Comparison of ENCODE assay signal across 11 cellular contexts in the genomic region with DNA sequence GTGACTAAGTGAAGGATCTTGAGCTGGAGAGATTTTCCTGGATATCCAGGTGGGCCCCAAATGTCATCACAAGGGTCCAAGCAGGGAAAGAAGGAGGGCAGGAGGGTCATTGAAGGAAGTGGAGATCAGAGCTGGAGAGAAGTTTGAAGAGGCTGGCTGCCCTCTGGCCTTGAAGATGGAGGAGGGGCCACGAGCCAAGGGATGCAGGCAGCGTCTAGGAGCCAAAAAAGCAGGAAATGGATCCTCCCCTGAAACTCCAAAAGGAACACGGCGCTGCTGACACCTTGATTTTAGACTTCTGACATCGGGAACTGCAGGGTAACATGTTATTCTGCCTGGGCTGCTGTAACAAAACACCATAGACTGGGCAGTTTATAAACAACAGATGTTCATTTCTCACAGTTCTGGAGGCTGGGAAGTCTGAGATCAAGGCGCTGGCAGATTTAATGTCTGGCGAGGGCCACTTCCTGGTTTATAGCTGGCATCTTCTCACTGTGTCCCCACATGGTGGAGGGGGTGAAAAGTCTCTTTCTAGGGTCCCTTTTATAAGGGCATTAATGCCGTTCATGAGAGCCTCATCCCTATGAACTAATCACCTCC. TPM values are rescaled to one million over a fixed set of nuclear protein-coding genes. Genes with fewer than 3 reads are reported as not detected.
A peak's percentile ranks its signal among the peaks of the same experiment; 100 is the strongest.
DNase-seq lines count a peak whose midpoint lies in the region; ATAC-seq, FAIRE-seq and TF ChIP-seq lines count a peak whose summit lies in the region.
"Had no signal": no experiment of that assay in that cellular context is flagged by ENCODE, and none has a peak within 500 bp of the region (broad histone marks: within the 10 kb centered on the region; RNA-seq: fewer than 3 reads in every experiment).

No MANE protein-coding gene starts in this region.

- no peaks in the 10 kb centered on the region for H3K36me3 ChIP-seq in ACC112 (ENCODE audit: insufficient read depth, low read length)
- H3K36me3 ChIP-seq in GM23248 (ENCODE audit: low read depth) = no peaks in the 10 kb centered on the region
- H3K36me3 ChIP-seq in adipocyte (ENCODE audit: control insufficient read depth, insufficient read depth, low read length, severe bottlenecking) = no peaks in the 10 kb centered on the region
- H3K36me3 ChIP-seq in kidney (ENCODE audit: control insufficient read depth in 1 of 2, insufficient read depth in 2 of 2, low read length in 2 of 2) = no peaks in the 10 kb centered on the region
- H3K36me3 ChIP-seq in suprapubic skin = no peaks in the 10 kb centered on the region

- POLR2A ChIA-PET in WTC11 (lab: Charles Lee) = no interaction called here

- peaks cover 27% of the 10 kb centered on the region for H3K4me1 ChIP-seq in ACC112 (ENCODE audit: control insufficient read depth, insufficient read depth, low read length, unreplicated experiment)
- H3K4me1 ChIP-seq in GM23248 (ENCODE audit: insufficient read depth) = peaks cover 26% of the 10 kb centered on the region
- H3K4me1 ChIP-seq in adipocyte (ENCODE audit: control insufficient read depth, insufficient read depth, low read length) = peaks cover 23% of the 10 kb centered on the region
- H3K4me1 ChIP-seq in kidney (ENCODE audit: control insufficient read depth in 1 of 2, insufficient read depth in 1 of 2, low read depth in 1 of 2, low read length in 2 of 2) = no peaks in the 10 kb centered on the region
- peaks cover 30% of the 10 kb centered on the region for H3K4me1 ChIP-seq in suprapubic skin

- intact Hi-C loops in kidney (cut with DNase I) = no loop called here

- ATAC-seq in GM18861 (IDR thresholded peaks at IDR 0.05; ENCODE audit: unreplicated experiment) (no peak), WTC11 (no peak)

- H3K9me2 ChIP-seq in GM23248 (ENCODE audit: insufficient read depth) = no peaks in the 10 kb centered on the region

- in situ Hi-C loops in GM23248 (cut with MboI) = no loop called here

- no peak overlapping the region for H3K27ac Mint-ChIP-seq in WTC11

- peak overlapping the region; percentile 25 for H3K4me2 ChIP-seq in GM23248 (ENCODE audit: unreplicated experiment)

- H3F3A ChIP-seq in GM23248 (ENCODE audit: insufficient read depth) = peaks cover 24% of the 10 kb centered on the region

- no peaks in the 10 kb centered on the region for H3K36me3 Mint-ChIP-seq in WTC11

- peaks cover 20% of the 10 kb centered on the region for H3K9me3 Mint-ChIP-seq in WTC11

- no peaks in the 10 kb centered on the region for H4K20me1 ChIP-seq in GM23248 (ENCODE audit: insufficient read depth)

- no peak for FAIRE-seq in kidney (lab: Jason Lieb, UNC)
- FAIRE-seq: RCC 7860 had no signal

- 33 to 35% methylated on average over 8 of the region's 8 CpGs for WGBS in GM23248 (ENCODE audit: low coverage in 1 of 2, low lambda C conversion rate in 2 of 2, missing lambda C conversion rate in 2 of 2), 2 experiments
- WGBS in suprapubic skin = 66% methylated on average over 8 of the region's 8 CpGs

- CTCF ChIA-PET in WTC11 (lab: Charles Lee) = no interaction called here

- H3K9me3 ChIP-seq in GM23248 (ENCODE audit: low read depth) (no peaks in the 10 kb centered on the region), adipocyte (ENCODE audit: control insufficient read depth, low read length) (no peaks in the 10 kb centered on the region), kidney (ENCODE audit: control insufficient read depth in 1 of 2, low read length in 2 of 2) (no peaks in the 10 kb centered on the region), suprapubic skin (no peaks in the 10 kb centered on the region)

- no peak overlapping the region for H3K4me3 Mint-ChIP-seq in WTC11

- DNase-seq in GM23248 = peak; percentile 55
- DNase-seq in adipocyte (ENCODE audit: low read depth) = peak; percentile 54
- DNase-seq in kidney = peak; percentile 6
- DNase-seq in suprapubic skin (ENCODE audit: low spot score in 2 of 2) = no peak
- no peak for DNase-seq in WTC11 (ENCODE audit: low spot score)
- DNase-seq in ecto neural progenitor cell (ENCODE audit: low spot score) = no peak
- DNase-seq: central memory CD4-positive, alpha-beta T cell had no signal

- 0 out of 2 replicates have a peak, but pooled peaks cover 6% of the 10 kb centered on the region for H3K4me1 Mint-ChIP-seq in WTC11

- no peaks in the 10 kb centered on the region; the same call in 1 of the 2 replicates for H3K27me3 Mint-ChIP-seq in WTC11 (ENCODE audit: low read depth)

- H3K27me3 ChIP-seq in ACC112 (ENCODE audit: insufficient read depth, low read length) (no peaks in the 10 kb centered on the region), GM23248 (replicated peaks; ENCODE audit: insufficient read depth) (no peaks in the 10 kb centered on the region), adipocyte (replicated peaks; ENCODE audit: control insufficient read depth, insufficient read depth, low read length) (no peaks in the 10 kb centered on the region), suprapubic skin (no peaks in the 10 kb centered on the region)

- H2AFZ ChIP-seq in ACC112 (ENCODE audit: low read length, unreplicated experiment) (no peak overlapping the region), GM23248 (no peak overlapping the region)

- no peak overlapping the region for H3K4me3 ChIP-seq in ACC112 (ENCODE audit: low read depth, low read length)
- H3K4me3 ChIP-seq in GM23248 = no peak overlapping the region
- H3K4me3 ChIP-seq in adipocyte (ENCODE audit: low read length) = no peak overlapping the region
- H3K4me3 ChIP-seq in kidney (ENCODE audit: low read length in 2 of 2) = no peak overlapping the region
- H3K4me3 ChIP-seq in suprapubic skin = no peak overlapping the region

- H3K79me2 ChIP-seq in ACC112 (ENCODE audit: control insufficient read depth, insufficient read depth, low read length, unreplicated experiment) (no peaks in the 10 kb centered on the region), GM23248 (ENCODE audit: insufficient read depth) (no peaks in the 10 kb centered on the region)

- peak overlapping the region; percentile 93 for H3K27ac ChIP-seq in ACC112 (ENCODE audit: low read depth, low read length)
- peak overlapping the region; percentile 95 for H3K27ac ChIP-seq in GM23248
- H3K27ac ChIP-seq in kidney (ENCODE audit: low read depth in 2 of 2, low read length in 2 of 2) = no peak overlapping the region
- no peak overlapping the region for H3K27ac ChIP-seq in suprapubic skin

- no peak for TF ChIP-seq EP300 in suprapubic skin (IDR thresholded peaks at IDR 0.05)

- TF ChIP-seq CTCF in kidney (IDR thresholded peaks at IDR 0.05; ENCODE audit: borderline replicate concordance, extremely low read depth, insufficient read depth) = no peak
- no peak for TF ChIP-seq CTCF in suprapubic skin (IDR thresholded peaks at IDR 0.05)
- TF ChIP-seq CTCF in WTC11 (IDR thresholded peaks at IDR 0.05) = no peak

- H3K9ac ChIP-seq in GM23248 (peak overlapping the region; percentile 82), adipocyte (ENCODE audit: low read length) (peak overlapping the region; percentile 44), kidney (ENCODE audit: low read length in 2 of 2) (no peak overlapping the region)

- TF ChIP-seq POLR2A in suprapubic skin (IDR thresholded peaks at IDR 0.05) = no peak

TF ChIP-seq in WTC11, 78 proteins besides CTCF, POLR2A, EP300 and RAD21 (continues in another document):
- TF ChIP-seq, protein P1, sequence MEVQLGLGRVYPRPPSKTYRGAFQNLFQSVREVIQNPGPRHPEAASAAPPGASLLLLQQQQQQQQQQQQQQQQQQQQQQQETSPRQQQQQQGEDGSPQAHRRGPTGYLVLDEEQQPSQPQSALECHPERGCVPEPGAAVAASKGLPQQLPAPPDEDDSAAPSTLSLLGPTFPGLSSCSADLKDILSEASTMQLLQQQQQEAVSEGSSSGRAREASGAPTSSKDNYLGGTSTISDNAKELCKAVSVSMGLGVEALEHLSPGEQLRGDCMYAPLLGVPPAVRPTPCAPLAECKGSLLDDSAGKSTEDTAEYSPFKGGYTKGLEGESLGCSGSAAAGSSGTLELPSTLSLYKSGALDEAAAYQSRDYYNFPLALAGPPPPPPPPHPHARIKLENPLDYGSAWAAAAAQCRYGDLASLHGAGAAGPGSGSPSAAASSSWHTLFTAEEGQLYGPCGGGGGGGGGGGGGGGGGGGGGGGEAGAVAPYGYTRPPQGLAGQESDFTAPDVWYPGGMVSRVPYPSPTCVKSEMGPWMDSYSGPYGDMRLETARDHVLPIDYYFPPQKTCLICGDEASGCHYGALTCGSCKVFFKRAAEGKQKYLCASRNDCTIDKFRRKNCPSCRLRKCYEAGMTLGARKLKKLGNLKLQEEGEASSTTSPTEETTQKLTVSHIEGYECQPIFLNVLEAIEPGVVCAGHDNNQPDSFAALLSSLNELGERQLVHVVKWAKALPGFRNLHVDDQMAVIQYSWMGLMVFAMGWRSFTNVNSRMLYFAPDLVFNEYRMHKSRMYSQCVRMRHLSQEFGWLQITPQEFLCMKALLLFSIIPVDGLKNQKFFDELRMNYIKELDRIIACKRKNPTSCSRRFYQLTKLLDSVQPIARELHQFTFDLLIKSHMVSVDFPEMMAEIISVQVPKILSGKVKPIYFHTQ (CRISPR knock-in tag; IDR thresholded peaks at IDR 0.05) = no peak
- TF ChIP-seq, protein P2, sequence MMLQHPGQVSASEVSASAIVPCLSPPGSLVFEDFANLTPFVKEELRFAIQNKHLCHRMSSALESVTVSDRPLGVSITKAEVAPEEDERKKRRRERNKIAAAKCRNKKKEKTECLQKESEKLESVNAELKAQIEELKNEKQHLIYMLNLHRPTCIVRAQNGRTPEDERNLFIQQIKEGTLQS (CRISPR knock-in tag; conservative IDR thresholded peaks at IDR 0.05) = no peak
- TF ChIP-seq NR3C1 (CRISPR knock-in tag; conservative IDR thresholded peaks at IDR 0.05; ENCODE audit: low read depth) (no peak), GRHL2 (CRISPR knock-in tag; IDR thresholded peaks at IDR 0.05; ENCODE audit: insufficient replicate concordance, severe bottlenecking) (no peak), GABPB1 (CRISPR knock-in tag; IDR thresholded peaks at IDR 0.05) (no peak)

RNA-seq across cellular contexts. Expression of a gene that starts 28.8 kb away (rescaled TPM):
- total RNA-seq in GM23248 (2014; rRNA removed; shearing (Covaris generic)) = 10.6 and 10.7 TPM in 2 replicates
- polyA plus RNA-seq in GM23248 (2016; fragmentation: Nextera tagmentation; extraction: Ambion mirVana) (9.1 and 10.7 TPM in 2 replicates), kidney (ENCODE audit: insufficient read depth, low read depth, low replicate concordance) (2.3 TPM)
- total RNA-seq in kidney (16.0 TPM), suprapubic skin (10 to 100 TPM; 24.5 to 39.1 (median 30.5) TPM), WTC11 (2021) (13.8 to 14.2 TPM (median 14.2 TPM) in 3 replicates)

RNA-seq across cellular contexts. Expression of a gene that starts 32.2 kb away (rescaled TPM):
- not detected in 2 replicates for total RNA-seq in GM23248 (2014; rRNA removed; shearing (Covaris generic))
- polyA plus RNA-seq in GM23248 (2016; fragmentation: Nextera tagmentation; extraction: Ambion mirVana) (not detected in 2 replicates), kidney (ENCODE audit: insufficient read depth, low read depth, low replicate concordance) (0.39 TPM)
- total RNA-seq in kidney (not detected), suprapubic skin (under 1 TPM in 2 of 4 donors, not detected in 2; 0.15 to 0.21 TPM), WTC11 (2021) (0.11 TPM in 1 of 3 replicates, not detected in the others)
- total RNA-seq: G401 had no signal

Comparison
In these comparisons a context has a peak if more than half of its experiments do, and no peak if none do; other contexts are left out.
1. H3K27ac ChIP-seq: peak in ACC112 (single experiment) and GM23248 (single experiment); none in kidney (0 of 2) and suprapubic skin (single experiment).
2. DNase-seq: peak in GM23248 (single experiment), adipocyte (single experiment) and kidney (single experiment); none in suprapubic skin (0 of 2), WTC11 (single experiment) and ecto neural progenitor cell (single experiment).
3. H3K9ac ChIP-seq: peak in GM23248 (single experiment) and adipocyte (single experiment); none in kidney (0 of 2).